ENCODE assay signal across 8 cellular contexts in the genomic region with DNA sequence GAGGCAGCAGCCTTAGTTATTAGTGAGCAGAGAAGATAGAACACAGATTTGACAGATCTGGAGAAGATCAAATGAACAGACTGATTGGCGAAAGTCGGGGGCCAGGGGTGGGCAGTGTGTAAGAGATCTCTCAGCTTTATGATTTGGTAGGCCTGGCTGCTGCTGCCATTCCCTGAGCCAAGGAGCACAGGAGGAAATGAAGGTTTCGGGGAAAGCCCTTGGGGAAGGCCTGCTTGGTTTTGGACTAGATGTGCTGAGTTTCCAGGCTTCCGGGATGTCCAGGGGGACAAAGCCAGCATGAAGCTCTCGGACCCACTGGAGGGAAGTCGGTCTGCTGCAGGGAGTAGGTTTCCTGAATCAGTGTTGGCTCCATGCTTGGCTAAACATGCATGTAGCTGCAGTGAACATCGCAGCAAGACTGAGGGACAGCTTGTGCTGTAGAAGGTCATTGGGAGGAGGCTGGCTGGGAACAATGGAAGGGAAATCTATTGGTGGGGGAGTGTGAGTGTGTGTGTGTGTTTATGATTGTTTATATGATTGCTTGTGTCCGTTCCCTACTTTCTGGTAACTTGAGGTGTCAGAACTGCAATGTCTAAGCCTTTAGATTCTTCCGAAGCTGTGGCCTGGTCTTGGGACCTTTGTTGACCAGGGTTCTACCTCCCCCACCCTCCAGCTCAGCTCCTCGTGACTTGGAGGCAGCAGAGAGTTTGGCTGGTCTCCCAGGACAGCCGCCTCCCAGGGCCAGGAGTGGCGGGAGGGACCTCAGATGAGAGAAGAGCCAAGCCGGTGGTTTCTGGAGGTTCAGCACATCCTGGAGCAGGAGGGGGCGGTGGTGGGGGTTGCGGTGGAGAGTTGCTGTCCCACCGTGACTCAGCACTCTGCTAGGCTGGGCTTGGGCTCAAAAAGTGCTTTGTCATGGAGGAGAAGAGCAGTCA. TPM values are rescaled to one million over a fixed set of nuclear protein-coding genes. Genes with fewer than 3 reads are reported as not detected.
A peak's percentile ranks its signal among the peaks of the same experiment; 100 is the strongest.
DNase-seq lines count a peak whose midpoint lies in the region; ATAC-seq and TF ChIP-seq lines count a peak whose summit lies in the region.

No MANE protein-coding gene starts in this region.

- no peak overlapping the region for H2AFZ ChIP-seq in mesenchymal stem cell (ENCODE audit: low read depth, low read length)

- peak overlapping the region; percentile 16 to 67 for H3K4ac ChIP-seq in mesenchymal stem cell (ENCODE audit: low read depth in 1 of 2, low read length in 2 of 2)

- WGBS in mesenchymal stem cell: 38% methylated on average over 14 of the region's 16 CpGs

- H3K9me3 Mint-ChIP-seq in activated CD4-positive, alpha-beta T cell treated with anti-CD3 and anti-CD28 coated beads, Interleukin-2, amount 10 ng/mL, durations not matched to agents 7 days and 5 days: no peaks in the 10 kb centered on the region

- H3K27ac Mint-ChIP-seq in activated CD4-positive, alpha-beta T cell treated with anti-CD3 and anti-CD28 coated beads, Interleukin-2, amount 10 ng/mL, durations not matched to agents 7 days and 5 days: peak overlapping the region; percentile 26

- peak overlapping the region; percentile 9 for H4K8ac ChIP-seq in mesenchymal stem cell (ENCODE audit: low read length)

- no peak overlapping the region for H3K4me2 ChIP-seq in mesenchymal stem cell (ENCODE audit: low read length, poor library complexity, severe bottlenecking)

- POLR2A ChIA-PET in BJ (lab: Charles Lee): interaction anchor here (0.7 to 0.9 kb wide), 2 partner anchors 17 to 33 kb away, joined by 3 to 10 read pairs; no protein-coding TSS in a partner anchor
- POLR2A ChIA-PET in activated CD4-positive, alpha-beta T cell treated with anti-CD3 and anti-CD28 coated beads, Interleukin-2, amount 10 ng/mL, durations not matched to agents 7 days and 5 days (lab: Charles Lee): no interaction called here

- H3K27me3 ChIP-seq in BJ (ENCODE audit: control insufficient read depth, insufficient read depth, low read length) (no peaks in the 10 kb centered on the region), mesenchymal stem cell (ENCODE audit: control insufficient read depth in 1 of 2, insufficient read depth in 1 of 2, low read length in 2 of 2) (no peaks in the 10 kb centered on the region)

- peaks cover 34% of the 10 kb centered on the region for H3K4me1 ChIP-seq in mesenchymal stem cell (ENCODE audit: control insufficient read depth, insufficient read depth, low read depth, low read length)

- no peaks in the 10 kb centered on the region for H3K36me3 ChIP-seq in BJ (ENCODE audit: control insufficient read depth, insufficient read depth, low read length)
- H3K36me3 ChIP-seq in mesenchymal stem cell (ENCODE audit: control insufficient read depth in 1 of 2, insufficient read depth in 2 of 2, low read depth in 1 of 2, low read length in 2 of 2): peaks cover 0 to 5% of the 10 kb centered on the region in 2 experiments

- H3K36me3 Mint-ChIP-seq in activated CD4-positive, alpha-beta T cell treated with anti-CD3 and anti-CD28 coated beads, Interleukin-2, amount 10 ng/mL, durations not matched to agents 7 days and 5 days (ENCODE audit: low read depth): peaks cover 5% of the 10 kb centered on the region

- peak overlapping the region; percentile 33 to 49 for H3K18ac ChIP-seq in mesenchymal stem cell (ENCODE audit: low read depth in 1 of 2, low read length in 2 of 2)

- peak overlapping the region; percentile 90 for H2BK120ac ChIP-seq in mesenchymal stem cell (ENCODE audit: low read depth, low read length)

- TF ChIP-seq CTCF in BJ (IDR thresholded peaks at IDR 0.05; ENCODE audit: insufficient read depth, low read depth, low read length): 0 out of 2 replicates have a peak, but pooled peaks have one; percentile 11

- peaks cover 5% of the 10 kb centered on the region for H3K79me1 ChIP-seq in mesenchymal stem cell (replicated peaks; ENCODE audit: low read length, poor library complexity, severe bottlenecking)

- H3K4me3 ChIP-seq in BJ (ENCODE audit: low read depth, low read length) (no peak overlapping the region), mesenchymal stem cell (ENCODE audit: insufficient read depth in 1 of 2, low read depth in 1 of 2, low read length in 2 of 2) (peak overlapping the region in 1 of 2 experiments; percentile 54)

- peak overlapping the region; percentile 86 for H3K27ac ChIP-seq in mesenchymal stem cell (ENCODE audit: low read length, poor library complexity, severe bottlenecking)

- ATAC-seq in GM21825 (IDR thresholded peaks at IDR 0.05; ENCODE audit: unreplicated experiment) (peak; percentile 28), GM21423 (IDR thresholded peaks at IDR 0.05; ENCODE audit: unreplicated experiment) (no peak)

- no peaks in the 10 kb centered on the region for H3K27me3 Mint-ChIP-seq in activated CD4-positive, alpha-beta T cell treated with anti-CD3 and anti-CD28 coated beads, Interleukin-2, amount 10 ng/mL, durations not matched to agents 7 days and 5 days

- peak overlapping the region; percentile 27 for H4K91ac ChIP-seq in mesenchymal stem cell (ENCODE audit: low read length)

- H3K14ac ChIP-seq in mesenchymal stem cell (ENCODE audit: low read length in 2 of 2): peak overlapping the region in 1 of 2 experiments; percentile 89

- DNase-seq in BJ (ENCODE audit: low read depth) (peak; percentile 97), NCI-H2227 treated with DMSO at 0.1 percent for 48 hours (lab: John Stamatoyannopoulos, UW) (peak; percentile 62), epidermal melanocyte (ENCODE audit: insufficient read length, low spot score) (peak; percentile 83), mesenchymal stem cell (peak; percentile 99)
- peak; percentile 41 for DNase-seq in activated CD4-positive, alpha-beta T cell treated with anti-CD3 and anti-CD28 coated beads, Interleukin-2, amount 10 ng/mL, durations not matched to agents 7 days and 5 days
- DNase-seq in stimulated activated naive CD4-positive, alpha-beta T cell treated with Interleukin-2 at 50 U/mL for 16 hours (lab: John Stamatoyannopoulos, UW): peak; percentile 40

- H3K9ac ChIP-seq in mesenchymal stem cell (ENCODE audit: low read length): peak overlapping the region; percentile 94

- peaks cover 48% of the 10 kb centered on the region for H3K4me1 Mint-ChIP-seq in activated CD4-positive, alpha-beta T cell treated with anti-CD3 and anti-CD28 coated beads, Interleukin-2, amount 10 ng/mL, durations not matched to agents 7 days and 5 days

- H2BK15ac ChIP-seq in mesenchymal stem cell (ENCODE audit: low read depth, poor library complexity, severe bottlenecking): peak overlapping the region; percentile 1

- no peaks in the 10 kb centered on the region for H3K9me3 ChIP-seq in mesenchymal stem cell (ENCODE audit: control insufficient read depth, low read length)

- peak overlapping the region; percentile 30 to 99 for H2BK12ac ChIP-seq in mesenchymal stem cell (ENCODE audit: low read length in 2 of 2)

- CTCF ChIA-PET in BJ (lab: Yijun Ruan, JAX): interaction anchor here (0.6 to 5.9 kb wide), 7 partner anchors 16 to 1055 kb away, joined by 3 to 42 read pairs (median 6); no protein-coding TSS in a partner anchor
- CTCF ChIA-PET in activated CD4-positive, alpha-beta T cell treated with anti-CD3 and anti-CD28 coated beads, Interleukin-2, amount 10 ng/mL, durations not matched to agents 7 days and 5 days (lab: Charles Lee): interaction anchor here (0.7 to 2.3 kb wide), 2 partner anchors 20 to 110 kb away, joined by 3 to 8 read pairs; no protein-coding TSS in a partner anchor

- peak overlapping the region; percentile 16 for H2AK5ac ChIP-seq in mesenchymal stem cell (ENCODE audit: low read length, severe bottlenecking)

- H3K23ac ChIP-seq in mesenchymal stem cell (ENCODE audit: low read length in 2 of 2): peak overlapping the region in 1 of 2 experiments; percentile 2

- H2BK5ac ChIP-seq in mesenchymal stem cell (ENCODE audit: low read depth, low read length, poor library complexity, severe bottlenecking): peak overlapping the region; percentile 21

- H3K4me3 Mint-ChIP-seq in activated CD4-positive, alpha-beta T cell treated with anti-CD3 and anti-CD28 coated beads, Interleukin-2, amount 10 ng/mL, durations not matched to agents 7 days and 5 days: no peak overlapping the region

RNA-seq across cellular contexts. Expression of gene FTH1, which starts 4.0 kb away (rescaled TPM):
- 1,472 and 1,806 TPM in 2 replicates for polyA plus RNA-seq in BJ (2011; rRNA removed)
- polyA minus RNA-seq in BJ (2011; rRNA and poly(A)+ RNA removed): 725 and 1,367 TPM in 2 replicates
- 100 to 1,000 TPM; 751 to 840 TPM for total RNA-seq in activated CD4-positive, alpha-beta T cell treated with anti-CD3 and anti-CD28 coated beads, Interleukin-2, amount 10 ng/mL, durations not matched to agents 7 days and 5 days
- polyA plus RNA-seq in mesenchymal stem cell (2013, experiment 1 of 2): 3,841 TPM
- 3,893 TPM for polyA plus RNA-seq in mesenchymal stem cell (2013, experiment 2 of 2)

RNA-seq across cellular contexts. Expression of gene BEST1, which starts 21.3 kb away (rescaled TPM):
- polyA plus RNA-seq in BJ (2011; rRNA removed): 5.1 and 6.4 TPM in 2 replicates
- 2.9 and 4.6 TPM in 2 replicates for polyA minus RNA-seq in BJ (2011; rRNA and poly(A)+ RNA removed)
- total RNA-seq in activated CD4-positive, alpha-beta T cell treated with anti-CD3 and anti-CD28 coated beads, Interleukin-2, amount 10 ng/mL, durations not matched to agents 7 days and 5 days: not detected
- 2.9 TPM for polyA plus RNA-seq in mesenchymal stem cell (2013, experiment 1 of 2)
- 2.6 TPM for polyA plus RNA-seq in mesenchymal stem cell (2013, experiment 2 of 2)

RNA-seq across cellular contexts. Expression of gene RAB3IL1, which starts 54.1 kb away (rescaled TPM):
- polyA plus RNA-seq in BJ (2011; rRNA removed): 9.4 and 15.1 TPM in 2 replicates
- 7.3 and 9.6 TPM in 2 replicates for polyA minus RNA-seq in BJ (2011; rRNA and poly(A)+ RNA removed)
- not detected for total RNA-seq in activated CD4-positive, alpha-beta T cell treated with anti-CD3 and anti-CD28 coated beads, Interleukin-2, amount 10 ng/mL, durations not matched to agents 7 days and 5 days
- polyA plus RNA-seq in mesenchymal stem cell (2013, experiment 1 of 2): 10.9 TPM
- 10.4 TPM for polyA plus RNA-seq in mesenchymal stem cell (2013, experiment 2 of 2)

Comparison
In these comparisons a context has a peak if more than half of its experiments do, and no peak if none do; other contexts are left out.
1. DNase-seq: peak in every context shown above with its lines; median percentile 99 in mesenchymal stem cell; 97 in BJ; 83 in epidermal melanocyte; 62 in NCI-H2227 treated with DMSO at 0.1 percent for 48 hours; 41 in activated CD4-positive, alpha-beta T cell treated with anti-CD3 and anti-CD28 coated beads, Interleukin-2, amount 10 ng/mL, durations not matched to agents 7 days and 5 days; 40 in stimulated activated naive CD4-positive, alpha-beta T cell treated with Interleukin-2 at 50 U/mL for 16 hours.